Comparison of ENCODE assay signal across 1 cellular context in genomic region chr5:176541338-176542134, GRCh38.
TF ChIP-seq lines count a peak whose summit lies in the region.

No MANE protein-coding gene starts in this region.

TF ChIP-seq in HepG2, 621 proteins besides CTCF, POLR2A, EP300 and RAD21 (continued from another document and continues in another):
- TF ChIP-seq ZNF281 (CRISPR knock-in tag; IDR thresholded peaks at IDR 0.05; ENCODE audit: borderline replicate concordance) (no peak), ZNF460 (CRISPR knock-in tag; IDR thresholded peaks at IDR 0.05; ENCODE audit: borderline replicate concordance) (no peak), SPEN (CRISPR knock-in tag; IDR thresholded peaks at IDR 0.05; ENCODE audit: low read depth) (no peak), ZBTB3 (CRISPR knock-in tag; IDR thresholded peaks at IDR 0.05; ENCODE audit: borderline replicate concordance, low read depth) (no peak), KDM4B (CRISPR knock-in tag; IDR thresholded peaks at IDR 0.05) (no peak), SNAPC4 (CRISPR knock-in tag; IDR thresholded peaks at IDR 0.05) (no peak), ZNF75D (CRISPR knock-in tag; IDR thresholded peaks at IDR 0.05; ENCODE audit: borderline replicate concordance) (no peak), ZNF253 (CRISPR knock-in tag; IDR thresholded peaks at IDR 0.05; ENCODE audit: borderline replicate concordance) (no peak), FIP1L1 (IDR thresholded peaks at IDR 0.05; ENCODE audit: borderline replicate concordance, insufficient read depth, low read depth, low read length) (no peak), NFAT5 (CRISPR knock-in tag; IDR thresholded peaks at IDR 0.05) (no peak; the same call in 1 of the 2 replicates), NPAS2 (CRISPR knock-in tag; IDR thresholded peaks at IDR 0.05; ENCODE audit: borderline replicate concordance) (no peak), ZNF468 (CRISPR knock-in tag; IDR thresholded peaks at IDR 0.05) (no peak), SP1 (IDR thresholded peaks at IDR 0.05) (no peak), SP1 (CRISPR knock-in tag; IDR thresholded peaks at IDR 0.05) (0 out of 2 replicates have a peak, but pooled peaks have one; percentile 32), KDM2A (CRISPR knock-in tag; IDR thresholded peaks at IDR 0.05; ENCODE audit: borderline replicate concordance, low read depth) (0 out of 2 replicates have a peak, but pooled peaks have one; percentile 33), FOXK2 (IDR thresholded peaks at IDR 0.05) (no peak), ZFAT (CRISPR knock-in tag; conservative IDR thresholded peaks at IDR 0.05) (no peak), ZNF343 (CRISPR knock-in tag; IDR thresholded peaks at IDR 0.05) (no peak), PLRG1 (conservative IDR thresholded peaks at IDR 0.05) (no peak), HINFP (CRISPR knock-in tag; IDR thresholded peaks at IDR 0.05; ENCODE audit: low read depth) (no peak), ARID3A (IDR thresholded peaks at IDR 0.05; ENCODE audit: low read depth, low read length) (no peak), SNAPC2 (CRISPR knock-in tag; IDR thresholded peaks at IDR 0.05) (no peak), RFXAP (CRISPR knock-in tag; IDR thresholded peaks at IDR 0.05; ENCODE audit: borderline replicate concordance) (0 out of 2 replicates have a peak, but pooled peaks have one; percentile 47), TRAFD1 (CRISPR knock-in tag; IDR thresholded peaks at IDR 0.05; ENCODE audit: borderline replicate concordance) (no peak), XRCC5 (optimal IDR thresholded peaks at IDR 0.05; ENCODE audit: low read length) (peak; percentile 9), THYN1 (CRISPR knock-in tag; IDR thresholded peaks at IDR 0.05; ENCODE audit: borderline replicate concordance, low read depth) (no peak), ETS1 (CRISPR knock-in tag; IDR thresholded peaks at IDR 0.05) (no peak), GMEB1 (CRISPR knock-in tag; IDR thresholded peaks at IDR 0.05; ENCODE audit: borderline replicate concordance) (peak; percentile 28; the same call in 1 of the 2 replicates), ZNF451 (CRISPR knock-in tag; IDR thresholded peaks at IDR 0.05) (no peak)
